Comparison of ENCODE assay signal across 8 cellular contexts in the genomic region with DNA sequence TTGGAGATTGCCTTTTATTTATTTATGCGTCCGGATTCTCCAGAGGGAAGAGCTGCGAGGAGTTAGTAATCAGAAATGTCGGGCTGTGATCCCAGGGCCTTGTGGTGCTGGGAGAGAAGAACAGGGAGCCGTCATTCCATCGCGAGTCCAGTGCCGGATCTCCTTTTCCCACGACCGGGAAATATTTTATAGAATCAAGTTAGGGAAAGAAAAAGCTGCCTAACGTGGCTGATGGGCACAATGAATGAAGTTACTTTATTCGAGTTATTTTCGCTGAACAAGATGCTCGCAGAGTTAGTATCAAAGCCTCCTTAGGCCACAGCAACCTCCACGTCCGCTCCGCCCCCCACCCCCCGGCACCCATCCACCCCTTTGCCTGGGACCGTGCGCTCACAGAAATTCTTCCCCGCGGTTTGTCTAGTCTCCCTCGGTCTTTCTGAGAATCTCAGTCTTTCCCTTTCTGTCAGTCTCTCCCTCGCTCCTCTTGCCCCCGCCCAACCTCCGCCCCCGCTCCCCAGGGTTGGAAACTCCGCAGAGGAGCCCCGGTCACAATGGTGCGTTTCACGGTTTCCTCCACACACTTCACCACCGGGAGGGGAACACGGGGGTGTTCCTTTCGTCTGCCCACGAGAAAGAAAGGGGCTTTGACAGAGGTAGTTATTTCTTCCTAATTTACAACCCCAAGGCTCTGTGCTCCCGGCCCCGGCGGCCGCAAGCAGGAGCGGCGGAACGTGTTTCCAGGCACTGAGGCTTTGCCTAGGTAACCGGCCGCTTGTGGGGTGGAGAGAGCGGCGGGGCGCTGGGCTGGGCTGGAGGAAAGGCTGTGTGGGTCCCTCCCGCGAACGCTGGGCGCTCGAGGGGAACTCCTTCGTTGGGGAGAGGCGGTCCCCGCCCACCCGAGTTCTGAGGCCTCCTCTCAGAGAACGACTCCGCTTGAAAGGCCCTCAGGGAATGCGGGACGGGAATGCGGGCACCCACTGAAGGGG. TPM values are rescaled to one million over a fixed set of nuclear protein-coding genes. Genes with fewer than 3 reads are reported as not detected.
A peak's percentile ranks its signal among the peaks of the same experiment; 100 is the strongest.
DNase-seq lines count a peak whose midpoint lies in the region; ATAC-seq and TF ChIP-seq lines count a peak whose summit lies in the region.

No MANE protein-coding gene starts in this region.

- in situ Hi-C loops in GM13976 (cut with MboI; ENCODE audit: low sequenced_read_pairs, unreplicated experiment) = loop anchor here (25.0 kb wide), 2 partner anchors 389 to 636 kb away; no protein-coding TSS in a partner anchor

- H3K27ac Mint-ChIP-seq in progenitor cell of endocrine pancreas = peak overlapping the region; percentile 99

- ATAC-seq in heart right ventricle (no peak), upper lobe of left lung (ENCODE audit: low FRiP score in 2 of 2) (no peak), GM19324 (IDR thresholded peaks at IDR 0.05; ENCODE audit: low FRiP score, unreplicated experiment) (no peak), HG02623 (IDR thresholded peaks at IDR 0.05; ENCODE audit: unreplicated experiment) (no peak)

- peaks cover 5 to 45% (median 31%) of the 10 kb centered on the region in 9 donors for H3K4me1 ChIP-seq in heart right ventricle
- peaks cover 41 to 65% (median 47%) of the 10 kb centered on the region in 4 donors for H3K4me1 ChIP-seq in upper lobe of left lung

- peak overlapping the region; percentile 91 for H3K4me3 Mint-ChIP-seq in progenitor cell of endocrine pancreas (ENCODE audit: low read depth)

- no peaks in the 10 kb centered on the region for H3K36me3 Mint-ChIP-seq in progenitor cell of endocrine pancreas (ENCODE audit: insufficient read depth)

- 1% methylated on average over 61 of the region's 61 CpGs for WGBS in heart right ventricle, 2 donors
- WGBS in upper lobe of left lung, 2 donors = 2 to 3% methylated on average over 30 to 60 of the region's 61 CpGs

- peaks cover 0 to 66% (median 34%) of the 10 kb centered on the region in 7 donors for H3K27me3 ChIP-seq in heart right ventricle
- H3K27me3 ChIP-seq in upper lobe of left lung = peaks cover 0 to 40% (median 20%) of the 10 kb centered on the region in 4 donors

- no peaks in the 10 kb centered on the region for H3K9me3 Mint-ChIP-seq in progenitor cell of endocrine pancreas (ENCODE audit: low read depth)

- H3K9me3 ChIP-seq in heart right ventricle (no peaks in the 10 kb centered on the region), upper lobe of left lung (no peaks in the 10 kb centered on the region)

- intact Hi-C loops in heart right ventricle (cut with DNase I) = loop anchor here in 7 of 10 donors (2.0 to 10.0 kb wide), 13 partner anchors 81 to 599 kb away; a partner anchor contains a TSS

- H3K36me3 ChIP-seq in heart right ventricle (peaks cover 0 to 13% (median under 1%) of the 10 kb centered on the region in 9 donors), upper lobe of left lung (no peaks in the 10 kb centered on the region)

- TF ChIP-seq EP300 in upper lobe of left lung (IDR thresholded peaks at IDR 0.05) = no peak

- TF ChIP-seq CTCF in GM13976 (IDR thresholded peaks at IDR 0.05; ENCODE audit: borderline replicate concordance, control extremely low read depth, extremely low read depth, insufficient read depth, missing control alignments) (no peak), heart right ventricle (IDR thresholded peaks at IDR 0.05) (no peak), progenitor cell of endocrine pancreas (IDR thresholded peaks at IDR 0.05; ENCODE audit: unreplicated experiment) (no peak), upper lobe of left lung (IDR thresholded peaks at IDR 0.05) (no peak)

- H3K27ac ChIP-seq in heart right ventricle = peak overlapping the region in 6 of 10 donors; percentile 93 to 100 (median 99)
- H3K27ac ChIP-seq in upper lobe of left lung = peak overlapping the region in 3 of 4 donors; percentile 4 to 99 (median 29)

- no peak for TF ChIP-seq POLR2A in upper lobe of left lung (IDR thresholded peaks at IDR 0.05)

- peak; percentile 77 for DNase-seq in GM13976 (ENCODE audit: low spot score)
- peak; percentile 53 for DNase-seq in RKO (ENCODE audit: low spot score)
- DNase-seq in activated naive CD4-positive, alpha-beta T cell treated with Interleukin-2 at 50 U/mL for 16 hours = peak; percentile 89
- DNase-seq in heart right ventricle = peak; percentile 39 to 50
- DNase-seq in progenitor cell of endocrine pancreas (ENCODE audit: low spot score, unreplicated experiment) = no peak
- peak; percentile 35 to 90 for DNase-seq in upper lobe of left lung

- peaks cover 26% of the 10 kb centered on the region for H3K4me1 Mint-ChIP-seq in progenitor cell of endocrine pancreas (ENCODE audit: low read depth)

- H3K27me3 Mint-ChIP-seq in progenitor cell of endocrine pancreas = peaks cover 59% of the 10 kb centered on the region

- H3K4me3 ChIP-seq in heart right ventricle = peak overlapping the region; percentile 67 to 90 (median 82)
- peak overlapping the region; percentile 71 to 96 (median 76) for H3K4me3 ChIP-seq in upper lobe of left lung

RNA-seq across cellular contexts. Expression of a gene that starts 2.0 kb away (rescaled TPM):
- 100 to 1,000 TPM in 1 of 10 donors, 10 to 100 TPM in 5, 1 to 10 TPM in 4; 4.1 to 148 (median 14.7) TPM for total RNA-seq in heart right ventricle
- 1 to 10 TPM; 2.6 to 7.2 TPM for polyA plus RNA-seq in heart right ventricle
- total RNA-seq in progenitor cell of endocrine pancreas = 1.2 and 1.4 TPM in 2 replicates
- 10 to 100 TPM in 1 of 6 donors, 1 to 10 TPM in 5; 1.0 to 10.8 (median 5.6) TPM for total RNA-seq in upper lobe of left lung
